ENCODE assay signal across 9 cellular contexts in the genomic region with DNA sequence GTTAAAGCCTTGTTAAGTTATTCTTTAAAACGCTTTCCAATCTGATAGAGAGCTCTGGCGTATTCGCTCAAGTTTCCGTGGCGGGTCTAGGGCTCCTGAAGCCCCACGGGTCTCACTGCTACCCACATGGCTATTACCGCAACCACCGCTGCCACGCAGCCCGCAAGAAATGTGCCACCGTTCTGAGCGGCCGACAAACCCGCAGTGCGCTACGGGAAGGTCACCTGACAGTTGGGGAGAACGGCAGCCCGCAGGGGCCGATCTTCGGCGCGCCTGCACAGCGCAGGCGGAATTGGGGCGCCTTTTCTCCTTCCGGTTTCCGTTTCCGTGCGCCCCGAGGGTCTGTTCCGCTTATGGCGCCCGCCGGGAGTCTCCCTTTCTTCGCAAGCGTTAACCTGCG.
DNase-seq lines count a peak whose midpoint lies in the region; ATAC-seq and TF ChIP-seq lines count a peak whose summit lies in the region.
"Had no signal": no experiment of that assay in that cellular context is flagged by ENCODE, and none has a peak within 500 bp of the region (broad histone marks: within the 10 kb centered on the region; RNA-seq: fewer than 3 reads in every experiment).

No MANE protein-coding gene starts in this region.

- WGBS in esophagus squamous epithelium, 2 donors, result 34 to 45% methylated on average over 22 to 34 of the region's 37 CpGs
- WGBS in ovary, 3 donors, result 29 to 44% (median 37%) methylated on average over 37 of the region's 37 CpGs
- 93% methylated on average over 35 of the region's 37 CpGs for WGBS in hepatocyte (ENCODE audit: low lambda C conversion rate, missing lambda C conversion rate)

- no peak for TF ChIP-seq CTCF in BJ (IDR thresholded peaks at IDR 0.05; ENCODE audit: insufficient read depth, low read depth, low read length)
- no peak for TF ChIP-seq CTCF in esophagus squamous epithelium (IDR thresholded peaks at IDR 0.05)
- TF ChIP-seq CTCF in ovary (IDR thresholded peaks at IDR 0.05), result no peak
- TF ChIP-seq CTCF in hepatocyte (IDR thresholded peaks at IDR 0.05; ENCODE audit: poor library complexity), result no peak

- intact Hi-C loops in esophagus squamous epithelium (cut with DNase I) (no loop called here), ovary (cut with DNase I) (no loop called here), posterior vena cava (cut with DNase I) (no loop called here)

- H3K79me2 ChIP-seq in hepatocyte, result no peaks in the 10 kb centered on the region

- H3K9me2 ChIP-seq in hepatocyte (replicated peaks; ENCODE audit: insufficient read depth), result no peaks in the 10 kb centered on the region

- ATAC-seq in HG03457 (IDR thresholded peaks at IDR 0.05; ENCODE audit: unreplicated experiment), result no peak

- TF ChIP-seq POLR2A in esophagus squamous epithelium (IDR thresholded peaks at IDR 0.05) (no peak), ovary (IDR thresholded peaks at IDR 0.05) (no peak)

- CTCF ChIA-PET in BJ (lab: Yijun Ruan, JAX), result no interaction called here

- H3K27ac ChIP-seq in SJCRH30 (peak overlapping the region; percentile 29; the same call in 1 of the 2 replicates), esophagus squamous epithelium (no peak overlapping the region), ovary (no peak overlapping the region), hepatocyte (no peak overlapping the region)
- H3K27ac ChIP-seq: neutrophil had no signal

- H2AFZ ChIP-seq in hepatocyte, result no peak overlapping the region

- POLR2A ChIA-PET in BJ (lab: Charles Lee), result no interaction called here

- H3K27me3 ChIP-seq in BJ (ENCODE audit: control insufficient read depth, insufficient read depth, low read length) (no peaks in the 10 kb centered on the region), SJCRH30 (no peaks in the 10 kb centered on the region), esophagus squamous epithelium (no peaks in the 10 kb centered on the region), ovary (no peaks in the 10 kb centered on the region), hepatocyte (no peaks in the 10 kb centered on the region)

- H3K36me3 ChIP-seq in BJ (ENCODE audit: control insufficient read depth, insufficient read depth, low read length) (no peaks in the 10 kb centered on the region), SJCRH30 (no peaks in the 10 kb centered on the region), esophagus squamous epithelium (no peaks in the 10 kb centered on the region), ovary (no peaks in the 10 kb centered on the region), hepatocyte (replicated peaks; ENCODE audit: insufficient read depth, low read depth) (no peaks in the 10 kb centered on the region)
- H3K36me3 ChIP-seq: neutrophil had no signal

- peak overlapping the region; percentile 34 for H3K4me3 ChIP-seq in BJ (ENCODE audit: low read depth, low read length)
- peak overlapping the region; percentile 43 for H3K4me3 ChIP-seq in SJCRH30
- peak overlapping the region; percentile 4 to 55 (median 30) for H3K4me3 ChIP-seq in esophagus squamous epithelium
- H3K4me3 ChIP-seq in ovary, result peak overlapping the region; percentile 24
- H3K4me3 ChIP-seq in hepatocyte, result no peak overlapping the region

- H4K20me1 ChIP-seq in hepatocyte (ENCODE audit: insufficient read depth, poor library complexity, severe bottlenecking), result no peaks in the 10 kb centered on the region

- H3K4me2 ChIP-seq in hepatocyte, result no peak overlapping the region

- H3K9me3 ChIP-seq in SJCRH30 (replicated peaks), result no peaks in the 10 kb centered on the region
- peaks cover 0 to 30% (median 6%) of the 10 kb centered on the region in 3 donors for H3K9me3 ChIP-seq in esophagus squamous epithelium
- no peaks in the 10 kb centered on the region for H3K9me3 ChIP-seq in ovary
- H3K9me3 ChIP-seq in hepatocyte (ENCODE audit: low read depth), result no peaks in the 10 kb centered on the region
- H3K9me3 ChIP-seq: neutrophil had no signal

- no peak for DNase-seq in BJ (ENCODE audit: low read depth)
- peak; percentile 30 to 51 for DNase-seq in SJCRH30
- no peak for DNase-seq in esophagus squamous epithelium (lab: John Stamatoyannopoulos, UW)
- DNase-seq in ovary, result peak in 4 of 5 donors; percentile 12 to 65 (median 40)
- no peak for DNase-seq in hepatocyte (ENCODE audit: low spot score)
- DNase-seq in NK-92 (lab: John Stamatoyannopoulos, UW; ENCODE audit: unreplicated experiment), result no peak
- DNase-seq in posterior vena cava (ENCODE audit: low spot score), result no peak

- H3K4me1 ChIP-seq in SJCRH30 (no peaks in the 10 kb centered on the region), esophagus squamous epithelium (no peaks in the 10 kb centered on the region), ovary (ENCODE audit: insufficient read depth) (no peaks in the 10 kb centered on the region), hepatocyte (ENCODE audit: insufficient read depth) (no peaks in the 10 kb centered on the region)

- TF ChIP-seq EP300 in ovary (IDR thresholded peaks at IDR 0.05), result no peak

Comparison
In these comparisons a context has a peak if more than half of its experiments do, and no peak if none do; other contexts are left out.
1. DNase-seq: peak in SJCRH30 (2 of 2) and ovary (4 of 5); none in BJ (single experiment), esophagus squamous epithelium (single experiment), hepatocyte (single experiment), NK-92 (single experiment) and posterior vena cava (single experiment).